In the genomic region with DNA sequence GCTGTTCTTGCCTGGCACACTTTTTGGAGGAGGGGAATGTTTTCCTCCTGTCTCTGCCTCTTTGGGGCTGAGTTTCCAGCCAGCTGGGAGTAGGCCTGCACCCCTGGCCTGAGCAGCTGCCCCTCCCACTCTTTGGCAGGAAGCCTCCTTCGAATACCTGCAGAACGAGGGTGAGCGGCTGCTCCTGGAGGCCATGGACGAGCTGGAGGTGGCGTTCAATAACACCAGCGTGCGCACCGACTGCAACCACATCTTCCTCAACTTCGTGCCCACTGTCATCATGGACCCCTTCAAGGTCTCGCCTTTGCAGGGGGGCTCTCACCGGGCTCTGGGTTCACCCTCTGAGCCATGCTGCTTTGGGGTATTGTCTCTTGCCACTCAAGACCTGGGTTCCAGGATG, we compare ENCODE assay signal across 24 cellular contexts.
"Had no signal": no experiment of that assay in that cellular context is flagged by ENCODE, and none has a peak within 500 bp of the region (broad histone marks: within the 10 kb centered on the region; RNA-seq: fewer than 3 reads in every experiment).

No MANE protein-coding gene starts in this region.

- H3K27me3 Mint-ChIP-seq: naive thymus-derived CD4-positive, alpha-beta T cell; natural killer cell treated with Interleukin-12 subunit alpha and Interleukin-12 subunit beta and Interleukin-15 and Interleukin-18, amount 100 ng/mL, for 72 hours; progenitor cell of endocrine pancreas; stimulated activated naive CD8-positive, alpha-beta T cell treated with anti-CD3 and anti-CD28 coated beads, Interleukin-15, Interleukin-2, amounts not matched to agents 100 ng/mL and 50 ng/mL, for 24 hours; type B pancreatic cell had no signal

- ATAC-seq: left lung; naive thymus-derived CD4-positive, alpha-beta T cell; natural killer cell treated with Interleukin-12 subunit alpha and Interleukin-12 subunit beta and Interleukin-15 and Interleukin-18, amount 100 ng/mL, for 72 hours had no signal

- H3K36me3 ChIP-seq: ovary, uterus had no signal

- H3K4me3 Mint-ChIP-seq: naive thymus-derived CD4-positive, alpha-beta T cell; natural killer cell treated with Interleukin-12 subunit alpha and Interleukin-12 subunit beta and Interleukin-15 and Interleukin-18, amount 100 ng/mL, for 72 hours; stimulated activated naive CD8-positive, alpha-beta T cell treated with anti-CD3 and anti-CD28 coated beads, Interleukin-15, Interleukin-2, amounts not matched to agents 100 ng/mL and 50 ng/mL, for 24 hours; type B pancreatic cell had no signal

- H3K36me3 Mint-ChIP-seq: natural killer cell treated with Interleukin-12 subunit alpha and Interleukin-12 subunit beta and Interleukin-15 and Interleukin-18, amount 100 ng/mL, for 72 hours had no signal

- DNase-seq: heart right ventricle; islet precursor cell; left lung; midbrain; mucosa of descending colon; naive thymus-derived CD4-positive, alpha-beta T cell; retina; right lobe of liver; stimulated activated CD4-positive, alpha-beta T cell treated with anti-CD3 and anti-CD28 coated beads, Interleukin-12 subunit alpha, Interleukin-12 subunit beta, amount 100 ng/mL, for 4 hours; stimulated activated CD4-positive, alpha-beta T cell treated with anti-CD3 and anti-CD28 coated beads, Interleukin-15, amount 100 ng/mL, for 24 hours; stimulated activated CD4-positive, alpha-beta T cell treated with anti-CD3 and anti-CD28 coated beads, Interleukin-2, amount 100 ng/mL, for 24 hours; stimulated activated CD4-positive, alpha-beta T cell treated with anti-CD3 and anti-CD28 coated beads, Interleukin-4, amount 100 ng/mL, for 1 hour; stimulated activated naive CD4-positive, alpha-beta T cell; substantia nigra; uterus had no signal

- H3K4me3 ChIP-seq: heart right ventricle, hepatocyte, left lung, lung, mucosa of descending colon, ovary, right lobe of liver, skin epidermis, tibial nerve, uterus had no signal

- H3K9me3 ChIP-seq: heart right ventricle, left lung, mucosa of descending colon, ovary, right lobe of liver, tibial nerve, uterus had no signal

- H3K27ac Mint-ChIP-seq: naive thymus-derived CD4-positive, alpha-beta T cell; natural killer cell treated with Interleukin-12 subunit alpha and Interleukin-12 subunit beta and Interleukin-15 and Interleukin-18, amount 100 ng/mL, for 72 hours; progenitor cell of endocrine pancreas; type B pancreatic cell had no signal

- H3K27ac ChIP-seq: heart right ventricle, hepatocyte, left lung, ovary, right lobe of liver, skin epidermis, tibial nerve, uterus had no signal

- H3K4me1 ChIP-seq: heart right ventricle, left lung, right lobe of liver, tibial nerve, uterus had no signal

- H3K9me3 Mint-ChIP-seq: naive thymus-derived CD4-positive, alpha-beta T cell; natural killer cell treated with Interleukin-12 subunit alpha and Interleukin-12 subunit beta and Interleukin-15 and Interleukin-18, amount 100 ng/mL, for 72 hours; stimulated activated naive CD8-positive, alpha-beta T cell treated with anti-CD3 and anti-CD28 coated beads, Interleukin-15, Interleukin-2, amounts not matched to agents 100 ng/mL and 50 ng/mL, for 24 hours; type B pancreatic cell had no signal

- H3K27me3 ChIP-seq: heart right ventricle, hepatocyte, left lung, ovary, right lobe of liver, tibial nerve, uterus had no signal
